In genomic region chr17:73343168-73343634, GRCh38 we compare ENCODE assay signal across 8 cellular contexts. TPM values are rescaled to one million over a fixed set of nuclear protein-coding genes. Genes with fewer than 3 reads are reported as not detected.
A peak's percentile ranks its signal among the peaks of the same experiment; 100 is the strongest.
DNase-seq lines count a peak whose midpoint lies in the region; ATAC-seq lines count a peak whose summit lies in the region.

No MANE protein-coding gene starts in this region.

- intact Hi-C loops in Right ventricle myocardium inferior (cut with DNase I) (no loop called here), cardiac septum (cut with DNase I) (no loop called here)

- peak overlapping the region; percentile 17 for H3K9ac ChIP-seq in endocrine pancreas (ENCODE audit: control insufficient read depth, insufficient read depth, low read length)

- peak; percentile 76 for ATAC-seq in Right ventricle myocardium inferior
- ATAC-seq in HG02981 (IDR thresholded peaks at IDR 0.05; ENCODE audit: unreplicated experiment) = no peak

- no peaks in the 10 kb centered on the region for H3K36me3 ChIP-seq in endocrine pancreas (ENCODE audit: control insufficient read depth, insufficient read depth, low read length)

- peak; percentile 80 for DNase-seq in Right ventricle myocardium inferior (ENCODE audit: missing footprints)
- no peak for DNase-seq in cardiac septum (ENCODE audit: low spot score)
- DNase-seq in mucosa of gallbladder (ENCODE audit: low spot score) = peak; percentile 68
- DNase-seq in NOMO-1 treated with dmso at 0.1 percent for 144 hours (lab: John Stamatoyannopoulos, UW; ENCODE audit: unreplicated experiment) = no peak
- DNase-seq in SKM-1 treated with dmso at 0.1 percent for 144 hours (lab: John Stamatoyannopoulos, UW; ENCODE audit: unreplicated experiment) = no peak
- no peak for DNase-seq in activated gamma-delta T cell (lab: John Stamatoyannopoulos, UW)

- H3K27me3 ChIP-seq in endocrine pancreas (ENCODE audit: control insufficient read depth, insufficient read depth, low read length) = no peaks in the 10 kb centered on the region

- no peak overlapping the region for H3K4me3 ChIP-seq in endocrine pancreas (ENCODE audit: control insufficient read depth, insufficient read depth, low read length)

- no peaks in the 10 kb centered on the region for H3K9me3 ChIP-seq in endocrine pancreas (ENCODE audit: control insufficient read depth, low read length)

- no peaks in the 10 kb centered on the region for H3K4me1 ChIP-seq in endocrine pancreas (ENCODE audit: control insufficient read depth, insufficient read depth, low read length)

RNA-seq across cellular contexts. Expression of gene CDC42EP4, which starts 31.4 kb away (rescaled TPM):
- total RNA-seq in Right ventricle myocardium inferior (58.8 TPM), cardiac septum (41.3 TPM), mucosa of gallbladder (77.6 TPM)

Comparison
In these comparisons a context has a peak if more than half of its experiments do, and no peak if none do; other contexts are left out.
1. DNase-seq: peak in Right ventricle myocardium inferior (single experiment) and mucosa of gallbladder (single experiment); none in cardiac septum (single experiment), NOMO-1 treated with dmso at 0.1 percent for 144 hours (single experiment), SKM-1 treated with dmso at 0.1 percent for 144 hours (single experiment) and activated gamma-delta T cell (single experiment).